Comparison of ENCODE assay signal across 8 cellular contexts in the genomic region with DNA sequence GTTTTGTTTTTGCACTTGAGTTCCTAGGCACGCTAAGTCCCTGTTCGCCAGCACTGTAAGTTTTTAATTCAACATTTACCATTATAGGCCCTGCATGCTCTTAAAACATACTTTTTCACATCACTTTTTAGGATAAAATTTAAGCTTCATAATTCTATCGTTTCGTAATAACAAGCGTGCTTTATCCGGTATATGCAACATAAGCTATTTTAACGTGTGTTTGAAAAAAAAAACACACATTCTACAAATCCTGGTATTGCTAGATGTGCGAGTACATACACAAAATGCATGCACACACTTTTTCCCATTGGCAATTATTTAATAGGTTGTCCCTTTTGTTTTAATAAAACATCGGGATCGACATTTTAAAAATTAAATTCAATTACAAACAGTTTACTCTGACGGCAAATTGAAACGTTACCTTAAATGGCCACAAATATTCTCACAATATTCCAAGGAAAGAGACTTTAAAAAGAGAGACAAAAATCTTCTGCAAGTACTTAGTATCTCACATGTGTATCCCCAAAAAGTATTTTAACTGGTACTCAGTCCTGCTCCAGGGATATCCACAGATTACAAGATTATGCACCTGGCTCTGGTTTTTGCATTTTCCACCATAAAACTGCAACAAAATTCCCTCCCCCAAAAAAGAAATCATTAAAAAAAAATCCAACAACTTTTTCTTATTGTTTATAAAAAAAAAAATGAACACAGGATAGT. TPM values are rescaled to one million over a fixed set of nuclear protein-coding genes. Genes with fewer than 3 reads are reported as not detected.
DNase-seq lines count a peak whose midpoint lies in the region; ATAC-seq and TF ChIP-seq lines count a peak whose summit lies in the region.

No MANE protein-coding gene starts in this region.

- H3K4me3 ChIP-seq in RWPE2 (ENCODE audit: severe bottlenecking) (peak overlapping the region; percentile 44), esophagus (ENCODE audit: low read depth in 1 of 2, low read length in 2 of 2) (peak overlapping the region; percentile 72 to 98), neuron (ENCODE audit: low read length) (peak overlapping the region; percentile 98)

- H3K27me3 Mint-ChIP-seq in activated T-cell treated with anti-CD3 and anti-CD28 coated beads, Interleukin-2, amount 50 U/mL, for 4 hours (ENCODE audit: low read depth) = peaks cover 48% of the 10 kb centered on the region

- H3K9me3 Mint-ChIP-seq in activated T-cell treated with anti-CD3 and anti-CD28 coated beads, Interleukin-2, amount 50 U/mL, for 4 hours = no peaks in the 10 kb centered on the region

- H2AFZ ChIP-seq in neuron (ENCODE audit: low read depth, low read length) = peak overlapping the region; percentile 92

- WGBS in esophagus, 2 donors = 2 to 7% methylated on average over 12 of the region's 12 CpGs

- H3K9me3 ChIP-seq in RWPE2 (ENCODE audit: severe bottlenecking) = no peaks in the 10 kb centered on the region
- no peaks in the 10 kb centered on the region for H3K9me3 ChIP-seq in esophagus (ENCODE audit: control insufficient read depth in 2 of 2, insufficient read depth in 1 of 2, low read depth in 1 of 2, low read length in 1 of 2)
- no peaks in the 10 kb centered on the region for H3K9me3 ChIP-seq in neuron (ENCODE audit: low read length)

- ATAC-seq in activated T-cell treated with anti-CD3 and anti-CD28 coated beads, Interleukin-2, amount 50 U/mL, for 4 hours = no peak
- ATAC-seq in RWPE2 (ENCODE audit: low read depth) (no peak), GM21423 (IDR thresholded peaks at IDR 0.05; ENCODE audit: unreplicated experiment) (no peak), GM19455 (IDR thresholded peaks at IDR 0.05; ENCODE audit: unreplicated experiment) (no peak), sciatic nerve (no peak)

- H3K36me3 ChIP-seq in RWPE2 (ENCODE audit: low read depth) (no peaks in the 10 kb centered on the region), esophagus (ENCODE audit: control insufficient read depth in 2 of 2, insufficient read depth in 2 of 2, low read length in 1 of 2) (no peaks in the 10 kb centered on the region), neuron (ENCODE audit: insufficient read depth, low read length) (peaks cover 7% of the 10 kb centered on the region)

- peaks cover 19% of the 10 kb centered on the region for H3K4me1 Mint-ChIP-seq in activated T-cell treated with anti-CD3 and anti-CD28 coated beads, Interleukin-2, amount 50 U/mL, for 4 hours (ENCODE audit: low read depth)

- no peak for DNase-seq in activated T-cell treated with anti-CD3 and anti-CD28 coated beads, Interleukin-2, amount 50 U/mL, for 4 hours
- no peak for DNase-seq in activated T-cell treated with anti-CD3 and anti-CD28 coated beads, Interleukin-2, amount 50 U/mL, for 48 hours
- DNase-seq in RWPE2 (ENCODE audit: low spot score) (no peak), sciatic nerve (ENCODE audit: low spot score) (no peak)

- H3K36me3 Mint-ChIP-seq in activated T-cell treated with anti-CD3 and anti-CD28 coated beads, Interleukin-2, amount 50 U/mL, for 4 hours (ENCODE audit: insufficient read depth) = no peaks in the 10 kb centered on the region

- H3K4me3 Mint-ChIP-seq in activated T-cell treated with anti-CD3 and anti-CD28 coated beads, Interleukin-2, amount 50 U/mL, for 4 hours = peak overlapping the region; percentile 69

- intact Hi-C loops in sciatic nerve (cut with DNase I) = no loop called here

- TF ChIP-seq CTCF in RWPE2 (IDR thresholded peaks at IDR 0.05; ENCODE audit: poor library complexity, severe bottlenecking) = no peak

- H3K27ac ChIP-seq in RWPE2 (ENCODE audit: poor library complexity, severe bottlenecking) (peak overlapping the region; percentile 61), esophagus (ENCODE audit: low read depth in 2 of 2, low read length in 1 of 2) (peak overlapping the region; percentile 86 to 89)

- peaks cover 3% of the 10 kb centered on the region for H3K4me1 ChIP-seq in RWPE2 (ENCODE audit: insufficient read depth, poor library complexity, severe bottlenecking)
- H3K4me1 ChIP-seq in esophagus (ENCODE audit: control insufficient read depth in 2 of 2, insufficient read depth in 2 of 2, low read length in 1 of 2) = no peaks in the 10 kb centered on the region
- H3K4me1 ChIP-seq in neuron (ENCODE audit: insufficient read depth, low read length) = peaks cover 30% of the 10 kb centered on the region

- H3K27me3 ChIP-seq in RWPE2 (ENCODE audit: insufficient read depth, poor library complexity, severe bottlenecking) = no peaks in the 10 kb centered on the region
- no peaks in the 10 kb centered on the region for H3K27me3 ChIP-seq in esophagus (ENCODE audit: control insufficient read depth in 1 of 2, insufficient read depth in 2 of 2, low read length in 2 of 2)
- no peaks in the 10 kb centered on the region for H3K27me3 ChIP-seq in neuron (ENCODE audit: insufficient read depth, low read length)

RNA-seq across cellular contexts. Expression of a gene that starts 1.0 kb away (rescaled TPM):
- total RNA-seq in activated T-cell treated with anti-CD3 and anti-CD28 coated beads, Interleukin-2, amount 50 U/mL, for 4 hours = 1 to 10 TPM in 2 of 3 donors, under 1 TPM in 1; 0.91 to 2.6 (median 1.3) TPM
- 1 to 10 TPM; 3.7 to 4.8 TPM for polyA plus RNA-seq in esophagus
- 204 TPM for total RNA-seq in sciatic nerve

Comparison
In these comparisons a context has a peak if more than half of its experiments do, and no peak if none do; other contexts are left out.
1. H3K4me3 ChIP-seq: peak in every context shown above with its lines; median percentile 98 in neuron; 85 in esophagus; 44 in RWPE2.
2. RNA of a gene that starts 1.0 kb away (total RNA-seq): 204 TPM in sciatic nerve (single experiment); 0.91 to 2.6 TPM in activated T-cell treated with anti-CD3 and anti-CD28 coated beads, Interleukin-2, amount 50 U/mL, for 4 hours; every median in the first group is over 10 times any median in the second.